In genomic region chr22:29041408-29041807, GRCh38 we compare ENCODE assay signal across 14 cellular contexts. TPM values are rescaled to one million over a fixed set of nuclear protein-coding genes. Genes with fewer than 3 reads are reported as not detected.
DNase-seq lines count a peak whose midpoint lies in the region; ATAC-seq and TF ChIP-seq lines count a peak whose summit lies in the region.
"Had no signal": no experiment of that assay in that cellular context is flagged by ENCODE, and none has a peak within 500 bp of the region (broad histone marks: within the 10 kb centered on the region; RNA-seq: fewer than 3 reads in every experiment).

No MANE protein-coding gene starts in this region.

- peak overlapping the region; percentile 28 for H3K27ac Mint-ChIP-seq in chondrocyte (ENCODE audit: unreplicated experiment)
- no peak overlapping the region for H3K27ac Mint-ChIP-seq in activated CD4-positive, alpha-beta T cell treated with anti-CD3 and anti-CD28 coated beads, Interleukin-2, amount 10 ng/mL, durations not matched to agents 24 days and 14 days
- H3K27ac Mint-ChIP-seq: activated T-cell treated with anti-CD3 and anti-CD28 coated beads, Interleukin-2, amount 50 U/mL, for 72 hours had no signal

- no peak overlapping the region for H2BK12ac ChIP-seq in mesenchymal stem cell (ENCODE audit: low read length in 2 of 2)

- H4K8ac ChIP-seq in mesenchymal stem cell (ENCODE audit: low read length): no peak overlapping the region

- no peak overlapping the region for H3K4me2 ChIP-seq in mesenchymal stem cell (ENCODE audit: low read length, poor library complexity, severe bottlenecking)

- H3K4ac ChIP-seq in mesenchymal stem cell (ENCODE audit: low read depth in 1 of 2, low read length in 2 of 2): no peak overlapping the region

- H3K4me3 Mint-ChIP-seq in chondrocyte (ENCODE audit: unreplicated experiment): no peak overlapping the region
- H3K4me3 Mint-ChIP-seq in activated CD4-positive, alpha-beta T cell treated with anti-CD3 and anti-CD28 coated beads, Interleukin-2, amount 10 ng/mL, durations not matched to agents 24 days and 14 days: no peak overlapping the region
- H3K4me3 Mint-ChIP-seq: activated T-cell treated with anti-CD3 and anti-CD28 coated beads, Interleukin-2, amount 50 U/mL, for 72 hours had no signal

- no peaks in the 10 kb centered on the region for H3K27me3 ChIP-seq in ACC112 (ENCODE audit: insufficient read depth, low read length)
- H3K27me3 ChIP-seq in mesenchymal stem cell (ENCODE audit: control insufficient read depth in 1 of 2, insufficient read depth in 1 of 2, low read length in 2 of 2): no peaks in the 10 kb centered on the region

- no peak overlapping the region for H3K4me3 ChIP-seq in ACC112 (ENCODE audit: low read depth, low read length)
- H3K4me3 ChIP-seq in mesenchymal stem cell (ENCODE audit: insufficient read depth in 1 of 2, low read depth in 1 of 2, low read length in 2 of 2): no peak overlapping the region
- H3K4me3 ChIP-seq: SK-N-MC had no signal

- no peak overlapping the region for H4K91ac ChIP-seq in mesenchymal stem cell (ENCODE audit: low read length)

- no peak overlapping the region for H2BK120ac ChIP-seq in mesenchymal stem cell (ENCODE audit: low read depth, low read length)

- peak overlapping the region; percentile 81 for H3K9ac ChIP-seq in mesenchymal stem cell (ENCODE audit: low read length)

- WGBS in mesenchymal stem cell: 42% methylated on average over 2 of the region's 2 CpGs

- DNase-seq in M059J (ENCODE audit: low read depth) (peak; percentile 74), chondrocyte (ENCODE audit: low spot score) (no peak), mesenchymal stem cell (peak; percentile 72), NCI-H1105 treated with DMSO at 0.1 percent for 48 hours (lab: John Stamatoyannopoulos, UW) (no peak)
- DNase-seq in activated CD4-positive, alpha-beta T cell treated with anti-CD3 and anti-CD28 coated beads, Interleukin-2, amount 10 ng/mL, durations not matched to agents 24 days and 14 days: no peak
- DNase-seq: NCI-H1436 treated with DMSO at 0.1 percent for 48 hours had no signal

- no peaks in the 10 kb centered on the region for H3K9me3 Mint-ChIP-seq in chondrocyte (ENCODE audit: low read depth)
- H3K9me3 Mint-ChIP-seq in activated CD4-positive, alpha-beta T cell treated with anti-CD3 and anti-CD28 coated beads, Interleukin-2, amount 10 ng/mL, durations not matched to agents 24 days and 14 days: no peaks in the 10 kb centered on the region
- H3K9me3 Mint-ChIP-seq: activated T-cell treated with anti-CD3 and anti-CD28 coated beads, Interleukin-2, amount 50 U/mL, for 72 hours had no signal

- peaks cover 2% of the 10 kb centered on the region for H3K36me3 Mint-ChIP-seq in chondrocyte (ENCODE audit: low read depth)
- no peaks in the 10 kb centered on the region for H3K36me3 Mint-ChIP-seq in activated CD4-positive, alpha-beta T cell treated with anti-CD3 and anti-CD28 coated beads, Interleukin-2, amount 10 ng/mL, durations not matched to agents 24 days and 14 days (ENCODE audit: low read depth)

- no peak overlapping the region for H3K18ac ChIP-seq in mesenchymal stem cell (ENCODE audit: low read depth in 1 of 2, low read length in 2 of 2)

- H3K36me3 ChIP-seq in ACC112 (ENCODE audit: insufficient read depth, low read length) (no peaks in the 10 kb centered on the region), mesenchymal stem cell (ENCODE audit: control insufficient read depth in 1 of 2, insufficient read depth in 2 of 2, low read depth in 1 of 2, low read length in 2 of 2) (peaks cover 7 to 10% of the 10 kb centered on the region in 2 experiments)

- ATAC-seq in GM18907 (IDR thresholded peaks at IDR 0.05; ENCODE audit: unreplicated experiment) (no peak), HG03354 (IDR thresholded peaks at IDR 0.05; ENCODE audit: poor library complexity, severe bottlenecking, unreplicated experiment) (no peak)

- peaks cover 30% of the 10 kb centered on the region for H3K4me1 Mint-ChIP-seq in chondrocyte (ENCODE audit: low read depth)
- H3K4me1 Mint-ChIP-seq in activated CD4-positive, alpha-beta T cell treated with anti-CD3 and anti-CD28 coated beads, Interleukin-2, amount 10 ng/mL, durations not matched to agents 24 days and 14 days: no peaks in the 10 kb centered on the region

- no peaks in the 10 kb centered on the region for H3K9me3 ChIP-seq in mesenchymal stem cell (ENCODE audit: control insufficient read depth, low read length)

- no peak overlapping the region for H2AK5ac ChIP-seq in mesenchymal stem cell (ENCODE audit: low read length, severe bottlenecking)

- H2BK5ac ChIP-seq in mesenchymal stem cell (ENCODE audit: low read depth, low read length, poor library complexity, severe bottlenecking): no peak overlapping the region

- H3K23ac ChIP-seq in mesenchymal stem cell (ENCODE audit: low read length in 2 of 2): no peak overlapping the region

- intact Hi-C loops in activated CD4-positive, alpha-beta T cell treated with anti-CD3 and anti-CD28 coated beads, Interleukin-2, amount 10 ng/mL, durations not matched to agents 24 days and 14 days (cut with micrococcal nuclease): no loop called here

- no peak overlapping the region for H2BK15ac ChIP-seq in mesenchymal stem cell (ENCODE audit: low read depth, poor library complexity, severe bottlenecking)

- peaks cover 27% of the 10 kb centered on the region for H3K79me1 ChIP-seq in mesenchymal stem cell (replicated peaks; ENCODE audit: low read length, poor library complexity, severe bottlenecking)

- no peak for TF ChIP-seq CTCF in chondrocyte (IDR thresholded peaks at IDR 0.05)

- H3K14ac ChIP-seq in mesenchymal stem cell (ENCODE audit: low read length in 2 of 2): no peak overlapping the region

- H2AFZ ChIP-seq in ACC112 (ENCODE audit: low read length, unreplicated experiment): no peak overlapping the region
- no peak overlapping the region for H2AFZ ChIP-seq in mesenchymal stem cell (ENCODE audit: low read depth, low read length)

- H3K27ac ChIP-seq in ACC112 (ENCODE audit: low read depth, low read length): peak overlapping the region; percentile 68
- H3K27ac ChIP-seq in mesenchymal stem cell (ENCODE audit: low read length, poor library complexity, severe bottlenecking): no peak overlapping the region
- H3K27ac ChIP-seq: SK-N-MC had no signal

- H3K27me3 Mint-ChIP-seq in chondrocyte (ENCODE audit: low read depth): no peaks in the 10 kb centered on the region
- peaks cover 22% of the 10 kb centered on the region for H3K27me3 Mint-ChIP-seq in activated CD4-positive, alpha-beta T cell treated with anti-CD3 and anti-CD28 coated beads, Interleukin-2, amount 10 ng/mL, durations not matched to agents 24 days and 14 days

- H3K4me1 ChIP-seq in ACC112 (ENCODE audit: control insufficient read depth, insufficient read depth, low read length, unreplicated experiment) (peaks cover 34% of the 10 kb centered on the region), mesenchymal stem cell (ENCODE audit: control insufficient read depth, insufficient read depth, low read depth, low read length) (peaks cover 19% of the 10 kb centered on the region)

- H3K79me2 ChIP-seq in ACC112 (ENCODE audit: control insufficient read depth, insufficient read depth, low read length, unreplicated experiment): no peaks in the 10 kb centered on the region

RNA-seq across cellular contexts. Expression of gene C22orf31, which starts 20.2 kb away (rescaled TPM):
- total RNA-seq in M059J (2014; rRNA removed; shearing (Covaris generic)): not detected in 2 replicates
- total RNA-seq in chondrocyte: not detected in 3 replicates
- polyA plus RNA-seq in mesenchymal stem cell (2013, experiment 1 of 2): 0.19 TPM
- 0.07 TPM for polyA plus RNA-seq in mesenchymal stem cell (2013, experiment 2 of 2)
- total RNA-seq in activated CD4-positive, alpha-beta T cell treated with anti-CD3 and anti-CD28 coated beads, Interleukin-2, amount 10 ng/mL, durations not matched to agents 24 days and 14 days: not detected in 2 replicates
- total RNA-seq: activated T-cell treated with anti-CD3 and anti-CD28 coated beads, Interleukin-2, amount 50 U/mL, for 72 hours; bronchial epithelial cell; epithelial cell of proximal tubule; ureter had no signal

RNA-seq across cellular contexts. Expression of gene KREMEN1, which starts 31.4 kb away (rescaled TPM):
- 3.7 and 6.8 TPM in 2 replicates for total RNA-seq in M059J (2014; rRNA removed; shearing (Covaris generic))
- 5.0 to 7.3 TPM (median 7.3 TPM) in 3 replicates for total RNA-seq in chondrocyte
- polyA plus RNA-seq in mesenchymal stem cell (2013, experiment 1 of 2): 32.9 TPM
- polyA plus RNA-seq in mesenchymal stem cell (2013, experiment 2 of 2): 33.1 TPM
- not detected in 2 replicates for total RNA-seq in activated CD4-positive, alpha-beta T cell treated with anti-CD3 and anti-CD28 coated beads, Interleukin-2, amount 10 ng/mL, durations not matched to agents 24 days and 14 days

Comparison
In these comparisons a context has a peak if more than half of its experiments do, and no peak if none do; other contexts are left out.
1. DNase-seq: peak in M059J (single experiment) and mesenchymal stem cell (single experiment); none in chondrocyte (single experiment), activated CD4-positive, alpha-beta T cell treated with anti-CD3 and anti-CD28 coated beads, Interleukin-2, amount 10 ng/mL, durations not matched to agents 24 days and 14 days (single experiment) and NCI-H1105 treated with DMSO at 0.1 percent for 48 hours (single experiment).